In genomic region chr10:84244651-84245270, GRCh38 we compare ENCODE assay signal across 15 cellular contexts. TPM values are rescaled to one million over a fixed set of nuclear protein-coding genes. Genes with fewer than 3 reads are reported as not detected.
DNase-seq lines count a peak whose midpoint lies in the region; ATAC-seq and TF ChIP-seq lines count a peak whose summit lies in the region.
"Had no signal": no experiment of that assay in that cellular context is flagged by ENCODE, and none has a peak within 500 bp of the region (broad histone marks: within the 10 kb centered on the region; RNA-seq: fewer than 3 reads in every experiment).

RGR (plus strand) TSS chr10:84245053; CDS start chr10:84245091, 38 bp downstream.

- peak within 1 kb of the TSS in 1 of 2 donors; percentile 29 for H3K27ac ChIP-seq in right atrium auricular region
- H3K27ac ChIP-seq in sigmoid colon, result peak within 1 kb of the TSS in 1 of 4 donors; percentile 28

- no peak for TF ChIP-seq POLR2A in sigmoid colon (IDR thresholded peaks at IDR 0.05)

- H3K4me3 ChIP-seq in right atrium auricular region (no peak within 1 kb of the TSS), sigmoid colon (no peak within 1 kb of the TSS)

- WGBS in sigmoid colon, 2 donors, result 40 to 59% methylated on average over 9 of the region's 9 CpGs

- TF ChIP-seq CTCF in right atrium auricular region (IDR thresholded peaks at IDR 0.05), result no peak
- no peak for TF ChIP-seq CTCF in sigmoid colon (IDR thresholded peaks at IDR 0.05)
- TF ChIP-seq CTCF in GM10266 (IDR thresholded peaks at IDR 0.05; ENCODE audit: control insufficient read depth, insufficient read depth, low read depth, missing control alignments), result no peak

- intact Hi-C loops in sigmoid colon (cut with DNase I), result no loop called here

- H3K27me3 ChIP-seq in right atrium auricular region, result no peaks in the 10 kb centered on the region
- H3K27me3 ChIP-seq in sigmoid colon, result no peaks in the 10 kb centered on the region

- ATAC-seq in GM19395 (IDR thresholded peaks at IDR 0.05; ENCODE audit: unreplicated experiment), result no peak
- no peak for ATAC-seq in stimulated activated naive CD8-positive, alpha-beta T cell treated with anti-CD3 and anti-CD28 coated beads, Interleukin-15, Interleukin-2, amounts not matched to agents 100 U/mL and 50 U/mL, for 24 hours
- ATAC-seq: HCT116; stimulated activated naive B cell treated with anti-CD40 and anti-IgM and Interleukin-4, amounts not matched to agents 10 μg/mL and 1 μg/mL and 100 μg/mL, for 72 hours had no signal

- no peak for TF ChIP-seq EP300 in sigmoid colon (IDR thresholded peaks at IDR 0.05)

- no peaks in the 10 kb centered on the region for H3K36me3 ChIP-seq in right atrium auricular region
- H3K36me3 ChIP-seq in sigmoid colon, result no peaks in the 10 kb centered on the region

- H3K4me1 ChIP-seq in right atrium auricular region (no peaks in the 10 kb centered on the region), sigmoid colon (no peaks in the 10 kb centered on the region)
- H3K4me1 ChIP-seq: Caco-2 had no signal

- DNase-seq in NCI-H2171 (lab: John Stamatoyannopoulos, UW), result peak; percentile 31
- peak; percentile 18 to 99 (median 89) for DNase-seq in anterior cingulate cortex (lab: John Stamatoyannopoulos, UW)
- DNase-seq in right atrium auricular region (ENCODE audit: low spot score), result peak; percentile 70
- DNase-seq in sigmoid colon, result peak; percentile 76
- no peak for DNase-seq in NK-92 (lab: John Stamatoyannopoulos, UW; ENCODE audit: unreplicated experiment)
- DNase-seq in GM10266 (ENCODE audit: extremely low spot score), result no peak
- DNase-seq in stimulated activated naive CD8-positive, alpha-beta T cell treated with anti-CD3 and anti-CD28 coated beads, Interleukin-15, Interleukin-2, amounts not matched to agents 100 U/mL and 50 U/mL, for 24 hours, result no peak
- DNase-seq: activated naive CD8-positive, alpha-beta T cell treated with anti-CD3 and anti-CD28 coated beads, Interleukin-2, amount 10 ng/mL, durations not matched to agents 7 days and 5 days; Caco-2; Kasumi-1; stimulated activated CD4-positive, alpha-beta T cell treated with anti-CD3 and anti-CD28 coated beads, Interleukin-1b, Interleukin-23, amount 100 ng/mL, for 48 hours; stimulated activated naive B cell treated with anti-CD40 and anti-IgM and Interleukin-4, amounts not matched to agents 10 μg/mL and 1 μg/mL and 100 μg/mL, for 72 hours had no signal

- H3K9me3 ChIP-seq in right atrium auricular region, result no peaks in the 10 kb centered on the region
- H3K9me3 ChIP-seq in sigmoid colon, result no peaks in the 10 kb centered on the region
- H3K9me3 ChIP-seq: Caco-2 had no signal

RNA-seq across cellular contexts. Expression of gene RGR, which starts in this region (rescaled TPM):
- total RNA-seq in right atrium auricular region, result not detected
- total RNA-seq in sigmoid colon, result 1 to 10 TPM in 2 of 4 donors, under 1 TPM in 1, not detected in 1; 0.82 to 3.6 (median 1.4) TPM
- polyA plus RNA-seq in sigmoid colon, result not detected
- total RNA-seq: activated naive CD8-positive, alpha-beta T cell treated with anti-CD3 and anti-CD28 coated beads, Interleukin-2, amount 10 ng/mL, durations not matched to agents 7 days and 5 days; Caco-2; T-helper 2 cell treated with Interferon-gamma antibody and Interleukin-4, amounts not matched to agents 100 ng/mL and 5 ng/mL, for 36 hours had no signal

Comparison
In these comparisons a context has a peak if more than half of its experiments do, and no peak if none do; other contexts are left out.
1. Peak in DNase-seq in right atrium auricular region; RNA of the gene not detected or under 1 TPM.
2. DNase-seq: peak in NCI-H2171 (single experiment), anterior cingulate cortex (58 of 58) and sigmoid colon (single experiment); none in NK-92 (single experiment), GM10266 (single experiment) and stimulated activated naive CD8-positive, alpha-beta T cell treated with anti-CD3 and anti-CD28 coated beads, Interleukin-15, Interleukin-2, amounts not matched to agents 100 U/mL and 50 U/mL, for 24 hours (single experiment).